8 cellular contexts compared by ENCODE assay signal in the genomic region with DNA sequence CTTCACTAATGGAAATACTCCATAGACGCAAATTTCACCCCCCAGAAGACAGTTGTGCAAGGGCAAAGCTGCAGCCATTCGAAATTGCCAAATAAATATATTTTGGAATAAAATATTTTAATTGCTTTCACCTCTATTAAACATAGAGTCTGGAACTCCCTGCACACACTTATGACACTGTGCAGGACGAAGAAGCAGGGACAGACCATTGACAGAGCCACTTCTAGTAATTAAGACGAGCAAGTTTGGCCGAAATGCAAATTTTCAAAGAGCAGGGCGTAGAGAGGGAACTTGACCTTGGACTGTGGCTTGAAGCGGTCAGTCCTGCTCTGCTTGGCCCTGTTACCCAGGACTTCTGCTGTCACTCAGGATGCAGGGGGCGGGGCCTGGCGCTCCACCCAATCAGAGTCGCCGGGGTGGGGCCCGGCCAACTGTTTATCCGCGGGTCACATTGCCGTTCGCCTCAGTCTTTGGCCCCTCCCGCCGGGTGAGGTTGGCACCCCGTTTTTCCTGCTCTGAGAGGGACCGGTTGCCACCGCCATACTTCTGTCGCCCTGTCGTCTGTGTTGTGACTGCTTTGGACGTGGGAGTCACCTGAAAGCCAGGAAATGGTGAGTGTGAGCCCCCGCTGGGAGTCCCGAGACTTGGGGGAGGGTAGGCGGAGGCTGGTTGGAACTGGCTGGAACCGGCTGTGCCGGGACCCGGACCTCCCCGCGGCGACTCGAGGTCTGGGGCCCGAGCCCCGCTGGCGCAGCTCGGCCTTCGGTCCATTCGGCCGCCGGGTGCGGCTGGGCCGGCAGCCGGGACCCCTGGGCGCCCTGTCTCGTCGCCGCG. TPM values are rescaled to one million over a fixed set of nuclear protein-coding genes. Genes with fewer than 3 reads are reported as not detected.
A peak's percentile ranks its signal among the peaks of the same experiment; 100 is the strongest.
DNase-seq lines count a peak whose midpoint lies in the region; ATAC-seq and TF ChIP-seq lines count a peak whose summit lies in the region.

ZNF844 (plus strand) TSS at position 466 of the 834 bp plus-strand sequence; CDS start at position 609, 143 bp downstream.

- peaks cover 10% of the 10 kb centered on the region; the same call in 1 of the 2 replicates for H3K36me3 ChIP-seq in GM23248 (ENCODE audit: low read depth)
- H3K36me3 ChIP-seq in left lung, result peaks cover 0 to 14% of the 10 kb centered on the region in 2 donors

- H2AFZ ChIP-seq in GM23248, result peak within 1 kb of the TSS; percentile 73

- peak within 1 kb of the TSS; percentile 88 for H3K4me2 ChIP-seq in GM23248 (ENCODE audit: unreplicated experiment)

- H3K9me3 ChIP-seq in GM23248 (ENCODE audit: low read depth), result no peaks in the 10 kb centered on the region
- peaks cover 0 to 24% of the 10 kb centered on the region in 2 donors for H3K9me3 ChIP-seq in left lung

- no peaks in the 10 kb centered on the region for H3K9me2 ChIP-seq in GM23248 (ENCODE audit: insufficient read depth)

- ATAC-seq in left lung (peak; percentile 99), GM19455 (IDR thresholded peaks at IDR 0.05; ENCODE audit: unreplicated experiment) (no peak)

- H3K27me3 ChIP-seq in GM23248 (replicated peaks; ENCODE audit: insufficient read depth), result no peaks in the 10 kb centered on the region
- H3K27me3 ChIP-seq in left lung, result no peaks in the 10 kb centered on the region

- H3K27ac ChIP-seq in GM23248, result peak within 1 kb of the TSS; percentile 89
- peak within 1 kb of the TSS; percentile 90 to 95 for H3K27ac ChIP-seq in left lung

- H3K79me2 ChIP-seq in GM23248 (ENCODE audit: insufficient read depth), result peaks cover 49% of the 10 kb centered on the region

- WGBS in GM23248 (ENCODE audit: low coverage in 1 of 2, low lambda C conversion rate in 2 of 2, missing lambda C conversion rate in 2 of 2), 2 experiments, result 3 to 5% methylated on average over 41 to 48 of the region's 50 CpGs

- H3F3A ChIP-seq in GM23248 (ENCODE audit: insufficient read depth), result no peaks in the 10 kb centered on the region

- H3K4me1 ChIP-seq in GM23248 (ENCODE audit: insufficient read depth), result no peaks in the 10 kb centered on the region
- peaks cover 6 to 16% of the 10 kb centered on the region in 2 donors for H3K4me1 ChIP-seq in left lung

- in situ Hi-C loops in GM23248 (cut with MboI), result no loop called here

- peak within 1 kb of the TSS; percentile 97 for H3K9ac ChIP-seq in GM23248

- H3K4me3 ChIP-seq in GM23248 (peak within 1 kb of the TSS; percentile 93), left lung (peak within 1 kb of the TSS; percentile 77 to 79)

- H4K20me1 ChIP-seq in GM23248 (ENCODE audit: insufficient read depth), result no peaks in the 10 kb centered on the region

- TF ChIP-seq CTCF in left lung (IDR thresholded peaks at IDR 0.05), result no peak

- DNase-seq in DMS114 treated with DMSO at 0.1 percent for 48 hours (lab: John Stamatoyannopoulos, UW; ENCODE audit: unreplicated experiment), result peak; percentile 74
- peak; percentile 95 for DNase-seq in GM23248
- DNase-seq in NCI-H2029 (lab: John Stamatoyannopoulos, UW), result peak; percentile 83
- peak; percentile 55 to 58 for DNase-seq in activated CD4-positive, alpha-beta T cell treated with anti-CD3 and anti-CD28 coated beads, Interleukin-2, amount 50 U/mL, for 4 hours
- DNase-seq in dermis microvascular lymphatic vessel endothelial cell (ENCODE audit: low read depth in 2 of 2), result peak; percentile 72 to 89
- DNase-seq in left lung, result peak; percentile 97 to 98
- DNase-seq in stimulated activated CD4-positive, alpha-beta T cell treated with anti-CD3 and anti-CD28 coated beads, Interleukin-1b, Interleukin-23, amount 100 ng/mL, for 4 hours (ENCODE audit: low read depth in 2 of 2), result peak; percentile 42 to 69

- intact Hi-C loops in left lung (cut with DNase I), result no loop called here

RNA-seq across cellular contexts. Expression of gene ZNF844, which starts in this region (rescaled TPM):
- 4.0 and 4.2 TPM in 2 replicates for total RNA-seq in GM23248 (2014; rRNA removed; shearing (Covaris generic))
- polyA plus RNA-seq in GM23248 (2016; fragmentation: Nextera tagmentation; extraction: Ambion mirVana), result 1.7 and 2.3 TPM in 2 replicates
- total RNA-seq in dermis microvascular lymphatic vessel endothelial cell, result 2.2 and 3.0 TPM in 2 replicates
- 1 to 10 TPM; 7.6 to 8.2 TPM for total RNA-seq in left lung
